ENCODE assay signal across 9 cellular contexts in the genomic region with DNA sequence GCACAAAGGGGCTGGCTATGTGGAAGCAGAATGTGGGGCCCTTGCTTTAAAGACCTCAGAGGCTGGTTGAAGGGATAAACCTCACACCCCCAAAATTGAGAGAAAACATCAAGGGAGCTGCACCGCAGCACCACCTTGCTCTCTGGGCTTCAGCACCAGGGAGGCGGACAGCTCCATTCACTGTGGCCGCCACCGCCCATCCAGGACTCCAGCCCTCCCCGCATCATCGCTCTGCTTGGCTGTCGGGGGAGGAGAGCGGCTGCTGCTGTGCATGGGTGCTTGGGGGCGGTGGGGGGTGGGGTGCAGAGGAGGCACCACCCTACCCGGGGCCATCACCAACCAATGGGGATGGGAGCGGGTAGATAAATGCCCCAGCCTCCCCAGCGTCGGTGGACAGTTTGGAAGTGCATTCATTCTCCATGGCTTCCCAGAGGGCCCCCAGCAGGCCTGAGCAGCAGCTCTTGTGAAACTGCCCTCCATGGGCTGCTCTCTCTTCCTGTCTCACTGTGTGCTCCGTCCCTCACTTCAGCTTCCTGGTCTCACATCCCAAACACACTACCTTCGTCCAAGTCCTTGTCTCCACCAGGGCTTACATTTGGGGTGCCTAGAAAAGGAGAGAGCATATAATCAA.
A peak's percentile ranks its signal among the peaks of the same experiment; 100 is the strongest.
DNase-seq lines count a peak whose midpoint lies in the region; ATAC-seq and TF ChIP-seq lines count a peak whose summit lies in the region.
"Had no signal": no experiment of that assay in that cellular context is flagged by ENCODE, and none has a peak within 500 bp of the region (broad histone marks: within the 10 kb centered on the region; RNA-seq: fewer than 3 reads in every experiment).

No MANE protein-coding gene starts in this region.

- no peak overlapping the region for H2AFZ ChIP-seq in osteoblast (ENCODE audit: low read length)

- no peaks in the 10 kb centered on the region for H3K4me1 ChIP-seq in osteoblast (ENCODE audit: insufficient read depth, low read length)

- no peaks in the 10 kb centered on the region for H3K79me2 ChIP-seq in osteoblast (ENCODE audit: insufficient read depth, low read length)

- H3K4me2 ChIP-seq in osteoblast (ENCODE audit: insufficient read depth, low read length), result no peak overlapping the region

- no peaks in the 10 kb centered on the region for H3K36me3 ChIP-seq in osteoblast (ENCODE audit: insufficient read depth, low read length)

- in situ Hi-C loops in GM13977 (cut with MboI; ENCODE audit: low pct_unique_long_range_greater_than_20kb, low sequenced_read_pairs, unreplicated experiment), result no loop called here

- TF ChIP-seq CTCF in GM13977 (IDR thresholded peaks at IDR 0.05; ENCODE audit: extremely low read depth, insufficient read depth, missing control alignments) (no peak), osteoblast (IDR thresholded peaks at IDR 0.05; ENCODE audit: extremely low read depth, low read depth, low read length) (no peak)

- peaks cover 8% of the 10 kb centered on the region for H3K27me3 ChIP-seq in osteoblast (ENCODE audit: insufficient read depth, low read length)

- DNase-seq in GM13977 (ENCODE audit: low spot score), result peak; percentile 81
- peak; percentile 86 for DNase-seq in ecto neural progenitor cell (ENCODE audit: low spot score)
- peak; percentile 98 for DNase-seq in osteoblast (ENCODE audit: insufficient read length, low spot score, missing footprints)
- no peak for DNase-seq in effector CD8-positive, alpha-beta T cell (lab: John Stamatoyannopoulos, UW)
- no peak for DNase-seq in NCI-H2081 treated with DMSO at 0.1 percent for 48 hours (lab: John Stamatoyannopoulos, UW)
- no peak for DNase-seq in NCI-H2227 (lab: John Stamatoyannopoulos, UW; ENCODE audit: unreplicated experiment)
- DNase-seq: activated T-cell treated with anti-CD3 and anti-CD28 coated beads, Interleukin-2, amount 50 U/mL, for 4 hours had no signal

- no peaks in the 10 kb centered on the region for H4K20me1 ChIP-seq in osteoblast (ENCODE audit: insufficient read depth, low read length)

- peaks cover 2% of the 10 kb centered on the region for H3K9me3 ChIP-seq in osteoblast (ENCODE audit: low read depth, low read length)

- H3K4me3 ChIP-seq in osteoblast (ENCODE audit: insufficient read depth, low read length), result no peak overlapping the region

- no peak for ATAC-seq in HG03565 (IDR thresholded peaks at IDR 0.05; ENCODE audit: unreplicated experiment)

- no peak overlapping the region for H3K27ac ChIP-seq in osteoblast (ENCODE audit: low read depth, low read length)

TF ChIP-seq in PFSK-1, 5 proteins besides CTCF, POLR2A, EP300 and RAD21:
- TF ChIP-seq, protein P1, sequence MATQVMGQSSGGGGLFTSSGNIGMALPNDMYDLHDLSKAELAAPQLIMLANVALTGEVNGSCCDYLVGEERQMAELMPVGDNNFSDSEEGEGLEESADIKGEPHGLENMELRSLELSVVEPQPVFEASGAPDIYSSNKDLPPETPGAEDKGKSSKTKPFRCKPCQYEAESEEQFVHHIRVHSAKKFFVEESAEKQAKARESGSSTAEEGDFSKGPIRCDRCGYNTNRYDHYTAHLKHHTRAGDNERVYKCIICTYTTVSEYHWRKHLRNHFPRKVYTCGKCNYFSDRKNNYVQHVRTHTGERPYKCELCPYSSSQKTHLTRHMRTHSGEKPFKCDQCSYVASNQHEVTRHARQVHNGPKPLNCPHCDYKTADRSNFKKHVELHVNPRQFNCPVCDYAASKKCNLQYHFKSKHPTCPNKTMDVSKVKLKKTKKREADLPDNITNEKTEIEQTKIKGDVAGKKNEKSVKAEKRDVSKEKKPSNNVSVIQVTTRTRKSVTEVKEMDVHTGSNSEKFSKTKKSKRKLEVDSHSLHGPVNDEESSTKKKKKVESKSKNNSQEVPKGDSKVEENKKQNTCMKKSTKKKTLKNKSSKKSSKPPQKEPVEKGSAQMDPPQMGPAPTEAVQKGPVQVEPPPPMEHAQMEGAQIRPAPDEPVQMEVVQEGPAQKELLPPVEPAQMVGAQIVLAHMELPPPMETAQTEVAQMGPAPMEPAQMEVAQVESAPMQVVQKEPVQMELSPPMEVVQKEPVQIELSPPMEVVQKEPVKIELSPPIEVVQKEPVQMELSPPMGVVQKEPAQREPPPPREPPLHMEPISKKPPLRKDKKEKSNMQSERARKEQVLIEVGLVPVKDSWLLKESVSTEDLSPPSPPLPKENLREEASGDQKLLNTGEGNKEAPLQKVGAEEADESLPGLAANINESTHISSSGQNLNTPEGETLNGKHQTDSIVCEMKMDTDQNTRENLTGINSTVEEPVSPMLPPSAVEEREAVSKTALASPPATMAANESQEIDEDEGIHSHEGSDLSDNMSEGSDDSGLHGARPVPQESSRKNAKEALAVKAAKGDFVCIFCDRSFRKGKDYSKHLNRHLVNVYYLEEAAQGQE (IDR thresholded peaks at IDR 0.05; ENCODE audit: insufficient read depth in 1 of 2, low read depth in 2 of 2, low read length in 2 of 2), result peak; percentile 94 to 96
- TF ChIP-seq SIN3A (IDR thresholded peaks at IDR 0.05; ENCODE audit: borderline replicate concordance, insufficient read depth, low read length), result no peak

Comparison
In these comparisons a context has a peak if more than half of its experiments do, and no peak if none do; other contexts are left out.
1. DNase-seq: peak in GM13977 (single experiment), ecto neural progenitor cell (single experiment) and osteoblast (single experiment); none in effector CD8-positive, alpha-beta T cell (single experiment), NCI-H2081 treated with DMSO at 0.1 percent for 48 hours (single experiment) and NCI-H2227 (single experiment).